25 cellular contexts compared by ENCODE assay signal in genomic region chr13:43988302-43988701, GRCh38.
DNase-seq lines count a peak whose midpoint lies in the region; ATAC-seq, FAIRE-seq and TF ChIP-seq lines count a peak whose summit lies in the region.
"Had no signal": no experiment of that assay in that cellular context is flagged by ENCODE, and none has a peak within 500 bp of the region (broad histone marks: within the 10 kb centered on the region; RNA-seq: fewer than 3 reads in every experiment).

No MANE protein-coding gene starts in this region.

- H3K27me3 ChIP-seq in cardiac muscle cell (no peaks in the 10 kb centered on the region), right cardiac atrium (ENCODE audit: control insufficient read depth, insufficient read depth) (no peaks in the 10 kb centered on the region)
- H3K27me3 ChIP-seq: BLaER1 treated with 17β-estradiol and CSF1 and Interleukin-3, amounts not matched to agents 10 nM and 100 nM; Peyer's patch had no signal

- H3K36me3 ChIP-seq in cardiac muscle cell: no peaks in the 10 kb centered on the region
- H3K36me3 ChIP-seq: BLaER1 treated with 17β-estradiol and CSF1 and Interleukin-3, amounts not matched to agents 10 nM and 100 nM; Peyer's patch had no signal

- intact Hi-C loops in right cardiac atrium (cut with DNase I): no loop called here

- peak overlapping the region; percentile 93 for H3K27ac ChIP-seq in cardiac muscle cell
- no peak overlapping the region for H3K27ac ChIP-seq in right cardiac atrium (ENCODE audit: low read length)
- no peak overlapping the region for H3K27ac ChIP-seq in substantia nigra (ENCODE audit: low read depth, low read length, poor library complexity, severe bottlenecking)
- H3K27ac ChIP-seq: 22Rv1; BLaER1 treated with 17β-estradiol and CSF1 and Interleukin-3, amounts not matched to agents 10 nM and 100 nM; Peyer's patch had no signal

- no peak for TF ChIP-seq POLR2A in GM12892 (IDR thresholded peaks at IDR 0.05; ENCODE audit: low read depth, low read length)

- DNase-seq in cardiac muscle cell (ENCODE audit: low read depth in 1 of 2, low spot score in 1 of 2): no peak
- DNase-seq in right cardiac atrium: no peak
- peak; percentile 11 to 42 for DNase-seq in cardiac fibroblast (ENCODE audit: low read depth in 2 of 2)
- peak; percentile 21 for DNase-seq in iris pigment epithelial cell (ENCODE audit: low read depth)
- no peak for DNase-seq in NCI-H510A treated with DMSO at 0.1 percent for 48 hours (lab: John Stamatoyannopoulos, UW)
- DNase-seq in medulla oblongata (ENCODE audit: extremely low spot score): no peak
- no peak for DNase-seq in GM12892 (ENCODE audit: insufficient read length)
- DNase-seq in substantia nigra (lab: John Stamatoyannopoulos, UW): no peak
- DNase-seq: ACHN; Caco-2; CD4-positive, alpha-beta memory T cell; DMS 273 treated with DMSO at 0.1 percent for 48 hours; DMS79 treated with DMSO at 0.1 percent for 48 hours; H7; NCI-H1092 treated with DMSO at 0.1 percent for 48 hours; NCI-H1436 treated with DMSO at 0.1 percent for 48 hours; NCI-H1930; NCI-H2227 treated with DMSO at 0.1 percent for 48 hours; NCI-H524; NCI-H774; Peyer's patch had no signal

- WGBS in right cardiac atrium: 57% methylated on average over 1 of the region's 1 CpG

- ATAC-seq in right cardiac atrium: no peak
- ATAC-seq: GM12878, K562 had no signal

- no peak for FAIRE-seq in GM12892 (lab: Jason Lieb, UNC)
- FAIRE-seq: GM12878, K562 had no signal

- H3K4me3 ChIP-seq in cardiac muscle cell (no peak overlapping the region), right cardiac atrium (ENCODE audit: low read length) (no peak overlapping the region), cardiac fibroblast (replicated peaks in 1 of 2; ENCODE audit: low read depth in 2 of 2, low read length in 2 of 2) (no peak overlapping the region)
- H3K4me3 ChIP-seq: BLaER1 treated with 17β-estradiol and CSF1 and Interleukin-3, amounts not matched to agents 10 nM and 100 nM; GM12878; K562; Peyer's patch had no signal

- H3K4me1 ChIP-seq in cardiac muscle cell (ENCODE audit: low read depth): peaks cover 63% of the 10 kb centered on the region
- peaks cover 4% of the 10 kb centered on the region for H3K4me1 ChIP-seq in right cardiac atrium (ENCODE audit: control insufficient read depth, insufficient read depth, low read length)
- H3K4me1 ChIP-seq: Caco-2 had no signal

- H3K9me3 ChIP-seq in cardiac muscle cell (ENCODE audit: low read depth) (no peaks in the 10 kb centered on the region), right cardiac atrium (ENCODE audit: control insufficient read depth, low read length) (no peaks in the 10 kb centered on the region)
- H3K9me3 ChIP-seq: Caco-2, Peyer's patch had no signal

- no peak for TF ChIP-seq CTCF in cardiac muscle cell (IDR thresholded peaks at IDR 0.05; ENCODE audit: low read depth, low read length)
- TF ChIP-seq CTCF in cardiac fibroblast (IDR thresholded peaks at IDR 0.05; ENCODE audit: low read depth, low read length): no peak

Comparison
In these comparisons a context has a peak if more than half of its experiments do, and no peak if none do; other contexts are left out.
1. DNase-seq: peak in cardiac fibroblast (2 of 2) and iris pigment epithelial cell (single experiment); none in cardiac muscle cell (0 of 2), right cardiac atrium (0 of 3), NCI-H510A treated with DMSO at 0.1 percent for 48 hours (single experiment), medulla oblongata (single experiment), GM12892 (single experiment) and substantia nigra (0 of 49).